1 cellular context compared by ENCODE assay signal in genomic region chr3:197297476-197298340, GRCh38.
A peak's percentile ranks its signal among the peaks of the same experiment; 100 is the strongest.
TF ChIP-seq lines count a peak whose summit lies in the region.

No MANE protein-coding gene starts in this region.

TF ChIP-seq in HepG2, 621 proteins besides CTCF, POLR2A, EP300 and RAD21 (continued from another document and continues in another):
- TF ChIP-seq TFDP2 (CRISPR knock-in tag; IDR thresholded peaks at IDR 0.05) (peak; percentile 45; the same call in 1 of the 2 replicates), ELF1 (CRISPR knock-in tag; IDR thresholded peaks at IDR 0.05) (0 out of 2 replicates have a peak, but pooled peaks have one; percentile 18), ZBED4 (CRISPR knock-in tag; IDR thresholded peaks at IDR 0.05; ENCODE audit: borderline replicate concordance) (0 out of 2 replicates have a peak, but pooled peaks have one; percentile 19), GATAD1 (CRISPR knock-in tag; IDR thresholded peaks at IDR 0.05) (no peak), KLF16 (CRISPR knock-in tag; IDR thresholded peaks at IDR 0.05) (no peak; a peak in 1 of 4 replicates), CREM (IDR thresholded peaks at IDR 0.05) (no peak), CREM (CRISPR knock-in tag; IDR thresholded peaks at IDR 0.05) (no peak), HDAC2 (CRISPR knock-in tag; IDR thresholded peaks at IDR 0.05) (no peak), SMYD3 (CRISPR knock-in tag; IDR thresholded peaks at IDR 0.05) (0 out of 2 replicates have a peak, but pooled peaks have one; percentile 28), ZSCAN20 (CRISPR knock-in tag; IDR thresholded peaks at IDR 0.05; ENCODE audit: borderline replicate concordance) (0 out of 2 replicates have a peak, but pooled peaks have one; percentile 43), ZNF766 (CRISPR knock-in tag; IDR thresholded peaks at IDR 0.05; ENCODE audit: borderline replicate concordance) (0 out of 2 replicates have a peak, but pooled peaks have one; percentile 31), ZNF446 (CRISPR knock-in tag; IDR thresholded peaks at IDR 0.05) (peak; percentile 69; the same call in 1 of the 2 replicates), MNT (IDR thresholded peaks at IDR 0.05) (no peak), EEA1 (CRISPR knock-in tag; IDR thresholded peaks at IDR 0.05; ENCODE audit: borderline replicate concordance) (0 out of 2 replicates have a peak, but pooled peaks have one; percentile 60), THRA (CRISPR knock-in tag; IDR thresholded peaks at IDR 0.05; ENCODE audit: borderline replicate concordance) (0 out of 2 replicates have a peak, but pooled peaks have one; percentile 15), SALL1 (CRISPR knock-in tag; IDR thresholded peaks at IDR 0.05) (peak; percentile 15), ZNF777 (CRISPR knock-in tag; IDR thresholded peaks at IDR 0.05) (peak; percentile 21; the same call in 1 of the 2 replicates), RNF2 (conservative IDR thresholded peaks at IDR 0.05; ENCODE audit: low read depth) (no peak), GABPB1 (CRISPR knock-in tag; IDR thresholded peaks at IDR 0.05) (peak; percentile 67; the same call in 1 of the 2 replicates), HNRNPUL1 (IDR thresholded peaks at IDR 0.05; ENCODE audit: low read depth, low read length) (no peak), NR2F6 (IDR thresholded peaks at IDR 0.05) (no peak), NR2F6 (CRISPR knock-in tag; IDR thresholded peaks at IDR 0.05) (0 out of 2 replicates have a peak, but pooled peaks have one; percentile 17), SNAPC5 (CRISPR knock-in tag; IDR thresholded peaks at IDR 0.05; ENCODE audit: borderline replicate concordance) (0 out of 2 replicates have a peak, but pooled peaks have one; percentile 29), SAFB2 (CRISPR knock-in tag; IDR thresholded peaks at IDR 0.05; ENCODE audit: borderline replicate concordance, low read depth) (peak; percentile 23; the same call in 1 of the 2 replicates), NFYB (CRISPR knock-in tag; IDR thresholded peaks at IDR 0.05) (peak; percentile 76), PATZ1 (CRISPR knock-in tag; IDR thresholded peaks at IDR 0.05) (peak; percentile 92), RBFOX2 (IDR thresholded peaks at IDR 0.05; ENCODE audit: low read depth, low read length) (peak; percentile 86), ETV5 (CRISPR knock-in tag; IDR thresholded peaks at IDR 0.05; ENCODE audit: borderline replicate concordance) (no peak), ZNF891 (CRISPR knock-in tag; IDR thresholded peaks at IDR 0.05) (0 out of 2 replicates have a peak, but pooled peaks have one; percentile 17), ZNF441 (CRISPR knock-in tag; IDR thresholded peaks at IDR 0.05; ENCODE audit: borderline replicate concordance) (0 out of 2 replicates have a peak, but pooled peaks have one; percentile 45), ZNF770 (CRISPR knock-in tag; IDR thresholded peaks at IDR 0.05) (peak; percentile 11; the same call in 1 of the 2 replicates), KAT7 (CRISPR knock-in tag; IDR thresholded peaks at IDR 0.05; ENCODE audit: borderline replicate concordance) (0 out of 2 replicates have a peak, but pooled peaks have one; percentile 72), ZZZ3 (CRISPR knock-in tag; IDR thresholded peaks at IDR 0.05; ENCODE audit: borderline replicate concordance) (0 out of 2 replicates have a peak, but pooled peaks have one; percentile 19), SPEN (CRISPR knock-in tag; IDR thresholded peaks at IDR 0.05; ENCODE audit: low read depth) (peak; percentile 43), TP53 (CRISPR knock-in tag; conservative IDR thresholded peaks at IDR 0.05) (no peak), ZNF563 (CRISPR knock-in tag; IDR thresholded peaks at IDR 0.05) (peak; percentile 90), TMF1 (CRISPR knock-in tag; IDR thresholded peaks at IDR 0.05; ENCODE audit: low read depth) (peak; percentile 52; the same call in 1 of the 2 replicates), HOXD1 (CRISPR knock-in tag; IDR thresholded peaks at IDR 0.05) (0 out of 2 replicates have a peak, but pooled peaks have one; percentile 35), SRY (CRISPR knock-in tag; IDR thresholded peaks at IDR 0.05) (peak; percentile 78; the same call in 1 of the 2 replicates), E2F2 (CRISPR knock-in tag; IDR thresholded peaks at IDR 0.05; ENCODE audit: borderline replicate concordance) (peak; percentile 20; the same call in 1 of the 2 replicates), MYC (CRISPR knock-in tag; IDR thresholded peaks at IDR 0.05; ENCODE audit: borderline replicate concordance) (peak; percentile 48), NFKB2 (CRISPR knock-in tag; IDR thresholded peaks at IDR 0.05; ENCODE audit: borderline replicate concordance) (peak; percentile 58; the same call in 1 of the 2 replicates), ZFAT (CRISPR knock-in tag; conservative IDR thresholded peaks at IDR 0.05) (no peak), ZNF574 (CRISPR knock-in tag; IDR thresholded peaks at IDR 0.05) (peak; percentile 45; the same call in 1 of the 2 replicates)
